8 cellular contexts compared by ENCODE assay signal in genomic region chr3:49723631-49724551, GRCh38. TPM values are rescaled to one million over a fixed set of nuclear protein-coding genes. Genes with fewer than 3 reads are reported as not detected.
A peak's percentile ranks its signal among the peaks of the same experiment; 100 is the strongest.
DNase-seq lines count a peak whose midpoint lies in the region; ATAC-seq and TF ChIP-seq lines count a peak whose summit lies in the region.

Gene GMPPB (minus strand): TSS chr3:49723951. CDS start chr3:49723726, 225 bp downstream.

- H3K36me3 Mint-ChIP-seq in Caco-2 (ENCODE audit: insufficient read depth, unreplicated experiment) (peaks cover 76% of the 10 kb centered on the region), memory B cell (peaks cover 4% of the 10 kb centered on the region)

- H3K27me3 ChIP-seq in Caco-2 (replicated peaks; ENCODE audit: control insufficient read depth, insufficient read depth, low read length), result no peaks in the 10 kb centered on the region
- no peaks in the 10 kb centered on the region for H3K27me3 ChIP-seq in effector memory CD4-positive, alpha-beta T cell (replicated peaks; ENCODE audit: control insufficient read depth, insufficient read depth, low read length, poor library complexity, severe bottlenecking)

- TF ChIP-seq CTCF in Caco-2 (IDR thresholded peaks at IDR 0.05; ENCODE audit: insufficient read depth in 1 of 2, low read depth in 1 of 2, low read length in 1 of 2, severe bottlenecking in 1 of 2, unreplicated experiment in 1 of 2), result no peak

- peaks cover 9% of the 10 kb centered on the region for H3K4me1 ChIP-seq in Caco-2
- peaks cover 17% of the 10 kb centered on the region for H3K4me1 ChIP-seq in effector memory CD4-positive, alpha-beta T cell (ENCODE audit: control insufficient read depth, insufficient read depth, low read length, poor library complexity, severe bottlenecking)

- peak within 1 kb of the TSS; percentile 92 for H3K27ac Mint-ChIP-seq in Caco-2 (ENCODE audit: unreplicated experiment)
- H3K27ac Mint-ChIP-seq in memory B cell, result peak within 1 kb of the TSS; percentile 100

- ATAC-seq in GM21381 (IDR thresholded peaks at IDR 0.05; ENCODE audit: unreplicated experiment), result peak; percentile 84
- peak; percentile 69 for ATAC-seq in memory B cell (ENCODE audit: low read depth)

- H3K36me3 ChIP-seq in Caco-2 (ENCODE audit: control insufficient read depth, insufficient read depth, low read length), result peaks cover 4% of the 10 kb centered on the region
- peaks cover 27% of the 10 kb centered on the region for H3K36me3 ChIP-seq in effector memory CD4-positive, alpha-beta T cell (ENCODE audit: control insufficient read depth, insufficient read depth, low read length)

- peaks cover 7% of the 10 kb centered on the region for H3K4me1 Mint-ChIP-seq in Caco-2 (ENCODE audit: low read depth, unreplicated experiment)
- H3K4me1 Mint-ChIP-seq in memory B cell, result peaks cover 43% of the 10 kb centered on the region

- H3K27me3 Mint-ChIP-seq in Caco-2 (ENCODE audit: insufficient read depth, unreplicated experiment) (no peaks in the 10 kb centered on the region), memory B cell (no peaks in the 10 kb centered on the region)

- no peaks in the 10 kb centered on the region for H3K9me3 ChIP-seq in Caco-2
- H3K9me3 ChIP-seq in effector memory CD4-positive, alpha-beta T cell (ENCODE audit: control insufficient read depth, low read length), result no peaks in the 10 kb centered on the region

- CTCF ChIA-PET in Caco-2 (lab: Charles Lee), result interaction anchor here (0.6 to 1.8 kb wide), 5 partner anchors 10 to 184 kb away, joined by 3 to 8 read pairs (median 4); partner anchors contain the start of gene INKA1

- H3K4me3 Mint-ChIP-seq in Caco-2 (ENCODE audit: unreplicated experiment) (peak within 1 kb of the TSS; percentile 79), memory B cell (peak within 1 kb of the TSS; percentile 90)

- DNase-seq in Caco-2, result peak; percentile 94 to 97
- peak in 75 of 76 experiments; percentile 27 to 97 (median 93) for DNase-seq in HUDEP-2 (lab: John Stamatoyannopoulos, UW; ENCODE audit: unreplicated experiment in 76 of 76)
- peak; percentile 96 for DNase-seq in NOMO-1 treated with dmso at 0.1 percent for 144 hours (lab: John Stamatoyannopoulos, UW; ENCODE audit: unreplicated experiment)
- DNase-seq in activated CD8-positive, alpha-beta memory T cell treated with anti-CD3 and anti-CD28 coated beads for 4 hours (ENCODE audit: low read depth in 2 of 2), result peak; percentile 78 to 80
- DNase-seq in effector memory CD4-positive, alpha-beta T cell, result peak; percentile 87 to 90 (median 88)
- DNase-seq in memory B cell (ENCODE audit: low spot score in 2 of 2), result peak; percentile 86 to 91
- DNase-seq in stimulated activated CD8-positive, alpha-beta memory T cell treated with anti-CD3 and anti-CD28 coated beads, Interleukin-12 subunit alpha, Interleukin-12 subunit beta, amount 100 ng/mL, for 1 hour (ENCODE audit: low read depth), result peak; percentile 83

- no peaks in the 10 kb centered on the region for H3K9me3 Mint-ChIP-seq in Caco-2 (ENCODE audit: unreplicated experiment)
- no peaks in the 10 kb centered on the region for H3K9me3 Mint-ChIP-seq in memory B cell

- peak within 1 kb of the TSS; percentile 99 for H3K4me3 ChIP-seq in Caco-2 (ENCODE audit: low read depth, low read length)
- peak within 1 kb of the TSS; percentile 91 for H3K4me3 ChIP-seq in effector memory CD4-positive, alpha-beta T cell (ENCODE audit: insufficient read depth, low read depth, low read length, poor library complexity, severe bottlenecking)

- POLR2A ChIA-PET in Caco-2 (lab: Charles Lee), result interaction anchor here (0.6 to 1.0 kb wide), 3 partner anchors 57 to 821 kb away, joined by 3 to 5 read pairs (median 3); partner anchors contain the start of gene IP6K1

- peak within 1 kb of the TSS; percentile 95 for H3K27ac ChIP-seq in effector memory CD4-positive, alpha-beta T cell (ENCODE audit: insufficient read depth, low read length, poor library complexity, severe bottlenecking)

- BruUV-seq in Caco-2 (replicated peaks; lab: Mats Ljungman, UMichigan), result TSS peak; percentile 31

- intact Hi-C loops in Caco-2 (cut with micrococcal nuclease; ENCODE audit: unreplicated experiment), result loop anchor here (5.0 kb wide), 1 partner anchor 63 kb away; the partner anchor contains the start of gene IP6K1

RNA-seq across cellular contexts. Expression of gene GMPPB, which starts in this region (rescaled TPM):
- 26.2 and 26.5 TPM in 2 replicates for total RNA-seq in Caco-2 (2022)

Comparison
In these comparisons a context has a peak if more than half of its experiments do, and no peak if none do; other contexts are left out.
1. Peak in every context shown above with its lines: DNase-seq, ATAC-seq, H3K4me3 ChIP-seq and H3K27ac ChIP-seq.